Comparison of ENCODE assay signal across 1 cellular context in genomic region chr14:103259801-103260628, GRCh38.
TF ChIP-seq lines count a peak whose summit lies in the region.

No MANE protein-coding gene starts in this region.

TF ChIP-seq in HepG2, 621 proteins besides CTCF, POLR2A, EP300 and RAD21 (continued from another document):
- TF ChIP-seq ZNF687 (CRISPR knock-in tag; IDR thresholded peaks at IDR 0.05) (peak; percentile 48), EHMT2 (IDR thresholded peaks at IDR 0.05; ENCODE audit: borderline replicate concordance, low read depth, low read length) (no peak), HCFC1 (IDR thresholded peaks at IDR 0.05; ENCODE audit: low read depth, low read length) (no peak), SIN3B (IDR thresholded peaks at IDR 0.05; ENCODE audit: low read length) (no peak), ZFP91 (CRISPR knock-in tag; IDR thresholded peaks at IDR 0.05; ENCODE audit: borderline replicate concordance) (0 out of 2 replicates have a peak, but pooled peaks have one; percentile 36), MXI1 (IDR thresholded peaks at IDR 0.05; ENCODE audit: borderline replicate concordance, low read depth, low read length) (no peak), HNF1A (IDR thresholded peaks at IDR 0.05; ENCODE audit: low read depth) (no peak), HNF1A (CRISPR knock-in tag; IDR thresholded peaks at IDR 0.05; ENCODE audit: borderline replicate concordance) (peak; percentile 28; the same call in 1 of the 2 replicates), SNAPC4 (CRISPR knock-in tag; IDR thresholded peaks at IDR 0.05) (no peak), NFE2L2 (IDR thresholded peaks at IDR 0.05; ENCODE audit: low read length) (no peak), BRF2 (CRISPR knock-in tag; IDR thresholded peaks at IDR 0.05) (no peak), ZNF20 (CRISPR knock-in tag; IDR thresholded peaks at IDR 0.05) (no peak), ZNF17 (CRISPR knock-in tag; IDR thresholded peaks at IDR 0.05) (no peak), ZNF253 (CRISPR knock-in tag; IDR thresholded peaks at IDR 0.05; ENCODE audit: borderline replicate concordance) (no peak), NRL (CRISPR knock-in tag; IDR thresholded peaks at IDR 0.05; ENCODE audit: borderline replicate concordance) (no peak), PHF8 (CRISPR knock-in tag; IDR thresholded peaks at IDR 0.05) (peak; percentile 31; the same call in 1 of the 2 replicates), IRF2 (CRISPR knock-in tag; IDR thresholded peaks at IDR 0.05) (no peak), ZNF607 (CRISPR knock-in tag; IDR thresholded peaks at IDR 0.05; ENCODE audit: borderline replicate concordance) (no peak)
